19 cellular contexts compared by ENCODE assay signal in the genomic region with DNA sequence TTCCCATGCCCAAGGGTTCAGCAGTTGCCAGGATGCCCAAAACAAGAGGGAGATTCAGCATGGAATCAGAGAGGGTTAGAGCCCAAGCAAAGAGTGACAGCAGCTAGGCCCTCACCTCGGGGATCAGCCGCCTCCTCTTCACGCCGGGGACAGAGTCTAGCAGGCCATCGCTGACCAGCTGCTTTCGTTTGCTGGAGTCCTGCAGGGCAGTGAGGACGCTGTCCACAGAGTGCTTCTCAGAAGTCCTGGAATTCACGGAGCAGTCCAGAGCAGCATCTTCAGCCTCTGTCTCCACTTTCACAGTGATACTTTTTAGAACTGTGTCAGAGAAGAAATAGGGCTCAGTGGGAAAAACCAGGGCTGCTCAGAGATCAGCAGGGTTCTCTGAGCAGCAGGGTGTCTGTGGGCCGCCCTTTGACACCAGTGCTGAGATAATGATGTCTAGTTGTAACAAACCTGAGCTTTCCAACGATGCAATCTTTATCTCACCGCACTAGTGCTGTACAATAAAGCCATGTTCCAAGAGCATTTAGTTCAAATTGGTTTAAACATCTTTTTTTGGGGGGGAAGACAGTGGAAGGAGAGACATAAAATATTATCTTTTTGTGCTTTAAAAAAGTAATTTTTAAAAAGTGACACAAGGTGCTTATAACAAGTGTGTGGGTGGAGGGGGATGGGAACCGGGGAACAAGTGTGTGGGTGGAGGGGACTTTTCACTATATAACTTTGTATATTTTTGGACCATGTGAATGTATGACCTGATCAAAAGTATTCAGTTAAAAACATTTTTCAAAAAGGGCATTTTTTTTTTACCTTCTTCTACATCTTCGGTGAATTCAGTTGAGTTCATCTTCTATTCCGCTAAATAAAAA. TPM values are rescaled to one million over a fixed set of nuclear protein-coding genes. Genes with fewer than 3 reads are reported as not detected.
DNase-seq lines count a peak whose midpoint lies in the region; ATAC-seq, FAIRE-seq and TF ChIP-seq lines count a peak whose summit lies in the region.
"Had no signal": no experiment of that assay in that cellular context is flagged by ENCODE, and none has a peak within 500 bp of the region (broad histone marks: within the 10 kb centered on the region; RNA-seq: fewer than 3 reads in every experiment).

No MANE protein-coding gene starts in this region.

- H3K4me3 ChIP-seq in K562 = no peak overlapping the region
- H3K4me3 ChIP-seq: BLaER1 treated with 17β-estradiol and CSF1 and Interleukin-3, amounts not matched to agents 10 nM and 100 nM had no signal

- peak; percentile 51 for FAIRE-seq in K562 (lab: Jason Lieb, UNC)

- H3K4me1 ChIP-seq in K562 (replicated peaks in 1 of 2; ENCODE audit: control insufficient read depth in 2 of 2, insufficient read depth in 2 of 2, low read length in 2 of 2) = peaks cover 0 to 4% of the 10 kb centered on the region in 2 experiments; a peak in 2 of 5 replicates

- no TSS peak for BruUV-seq in K562 (replicated peaks; lab: Mats Ljungman, UMichigan)

- TF ChIP-seq POLR2A in K562 (conservative IDR thresholded peaks at IDR 0.05) = no peak

- H3K27me3 Mint-ChIP-seq in activated CD8-positive, alpha-beta T cell treated with anti-CD3 and anti-CD28 coated beads for 36 hours = no peaks in the 10 kb centered on the region
- no peaks in the 10 kb centered on the region for H3K27me3 Mint-ChIP-seq in activated CD8-positive, alpha-beta T cell treated with anti-CD3 and anti-CD28 coated beads, Interleukin-2, amount 10 ng/mL, durations not matched to agents 7 days and 5 days (ENCODE audit: low read depth)
- H3K27me3 Mint-ChIP-seq in neural crest cell (ENCODE audit: low read depth) (no peaks in the 10 kb centered on the region), osteocyte (ENCODE audit: unreplicated experiment) (no peaks in the 10 kb centered on the region)

- no peaks in the 10 kb centered on the region for H3K36me3 ChIP-seq in K562 (ENCODE audit: control insufficient read depth, insufficient read depth, low read length)

- H3K9ac ChIP-seq in K562 (ENCODE audit: insufficient read depth in 1 of 2, low read depth in 2 of 2, low read length in 2 of 2) = no peak overlapping the region
- H3K9ac ChIP-seq: BLaER1 treated with 17β-estradiol and CSF1 and Interleukin-3, amounts not matched to agents 10 nM and 100 nM had no signal

- no peak overlapping the region for H3K27ac ChIP-seq in K562 (ENCODE audit: extremely low read depth, low read depth, low read length)
- H3K27ac ChIP-seq: BLaER1 treated with 17β-estradiol and CSF1 and Interleukin-3, amounts not matched to agents 10 nM and 100 nM had no signal

- WGBS in K562 (ENCODE audit: insufficient coverage, low coverage, missing lambda C conversion rate) = 62% methylated on average over 14 of the region's 14 CpGs

- H3K36me3 Mint-ChIP-seq in activated CD8-positive, alpha-beta T cell treated with anti-CD3 and anti-CD28 coated beads for 36 hours (ENCODE audit: low read depth) = peaks cover 8% of the 10 kb centered on the region
- peaks cover 4% of the 10 kb centered on the region for H3K36me3 Mint-ChIP-seq in activated CD8-positive, alpha-beta T cell treated with anti-CD3 and anti-CD28 coated beads, Interleukin-2, amount 10 ng/mL, durations not matched to agents 7 days and 5 days (ENCODE audit: low read depth)
- H3K36me3 Mint-ChIP-seq in neural crest cell (ENCODE audit: low read depth) = peaks cover 9% of the 10 kb centered on the region
- H3K36me3 Mint-ChIP-seq in osteocyte (ENCODE audit: unreplicated experiment) = peaks cover 3% of the 10 kb centered on the region

- no peak overlapping the region for H2AFZ ChIP-seq in K562 (ENCODE audit: low read depth, low read length)

- peaks cover 10% of the 10 kb centered on the region for H3K4me1 Mint-ChIP-seq in activated CD8-positive, alpha-beta T cell treated with anti-CD3 and anti-CD28 coated beads for 36 hours (ENCODE audit: low read depth)
- H3K4me1 Mint-ChIP-seq in activated CD8-positive, alpha-beta T cell treated with anti-CD3 and anti-CD28 coated beads, Interleukin-2, amount 10 ng/mL, durations not matched to agents 7 days and 5 days (ENCODE audit: low read depth) = no peaks in the 10 kb centered on the region
- H3K4me1 Mint-ChIP-seq in neural crest cell = peaks cover 22% of the 10 kb centered on the region
- H3K4me1 Mint-ChIP-seq in osteocyte (ENCODE audit: unreplicated experiment) = peaks cover 3% of the 10 kb centered on the region

- no peak for TF ChIP-seq CTCF in activated CD8-positive, alpha-beta T cell treated with anti-CD3 and anti-CD28 coated beads for 36 hours (IDR thresholded peaks at IDR 0.05)
- TF ChIP-seq CTCF in K562 (IDR thresholded peaks at IDR 0.05 in 2 of 3, conservative IDR thresholded peaks at IDR 0.05 in 1 of 3; ENCODE audit: insufficient read depth in 2 of 3, low read depth in 1 of 3, low read length in 3 of 3) (no peak), neural crest cell (conservative IDR thresholded peaks at IDR 0.05) (no peak), osteocyte (IDR thresholded peaks at IDR 0.05) (no peak)

- no peak overlapping the region for H3K4me2 ChIP-seq in K562 (ENCODE audit: insufficient read depth, low read length)
- H3K4me2 ChIP-seq: BLaER1 treated with 17β-estradiol and CSF1 and Interleukin-3, amounts not matched to agents 10 nM and 100 nM had no signal

- no peaks in the 10 kb centered on the region for H3K27me3 ChIP-seq in K562 (ENCODE audit: control insufficient read depth in 2 of 2, insufficient read depth in 2 of 2, low read length in 2 of 2)
- H3K27me3 ChIP-seq: BLaER1 treated with 17β-estradiol and CSF1 and Interleukin-3, amounts not matched to agents 10 nM and 100 nM had no signal

- no peak for TF ChIP-seq RAD21 in K562 (CRISPR knock-in tag; conservative IDR thresholded peaks at IDR 0.05 in 1 of 2, IDR thresholded peaks at IDR 0.05 in 1 of 2)

- H3K79me2 ChIP-seq in K562 (ENCODE audit: control insufficient read depth, insufficient read depth, low read length) = no peaks in the 10 kb centered on the region

- POLR2A ChIA-PET in activated CD8-positive, alpha-beta T cell treated with anti-CD3 and anti-CD28 coated beads for 36 hours (lab: Charles Lee) = interaction anchor here (0.6 to 2.3 kb wide), 4 partner anchors 10 to 144 kb away, joined by 3 to 6 read pairs (median 3); no protein-coding TSS in a partner anchor
- POLR2A ChIA-PET in activated CD8-positive, alpha-beta T cell treated with anti-CD3 and anti-CD28 coated beads, Interleukin-2, amount 10 ng/mL, durations not matched to agents 7 days and 5 days (lab: Charles Lee) = no interaction called here
- POLR2A ChIA-PET in K562 (lab: Yijun Ruan, JAX) = interaction anchor here (1.2 kb wide), 1 partner anchor 17 kb away, joined by 3 read pairs; the partner anchor contains the start of gene BEND3

- TF ChIP-seq EP300 in K562 (IDR thresholded peaks at IDR 0.05; ENCODE audit: low read length) = no peak

- H3K27ac Mint-ChIP-seq in activated CD8-positive, alpha-beta T cell treated with anti-CD3 and anti-CD28 coated beads for 36 hours = peak overlapping the region; percentile 2
- no peak overlapping the region for H3K27ac Mint-ChIP-seq in activated CD8-positive, alpha-beta T cell treated with anti-CD3 and anti-CD28 coated beads, Interleukin-2, amount 10 ng/mL, durations not matched to agents 7 days and 5 days
- peak overlapping the region; percentile 8 for H3K27ac Mint-ChIP-seq in neural crest cell (ENCODE audit: unreplicated experiment)
- H3K27ac Mint-ChIP-seq in osteocyte (ENCODE audit: unreplicated experiment) = no peak overlapping the region

- ATAC-seq in activated CD8-positive, alpha-beta T cell treated with anti-CD3 and anti-CD28 coated beads for 36 hours = no peak
- no peak for ATAC-seq in activated CD8-positive, alpha-beta T cell treated with anti-CD3 and anti-CD28 coated beads, Interleukin-2, amount 10 ng/mL, durations not matched to agents 7 days and 5 days
- ATAC-seq in K562 = peak; percentile 75
- ATAC-seq in Right ventricle myocardium superior (ENCODE audit: poor library complexity) = no peak
- ATAC-seq: HCT116, Panc1, Right ventricle myocardium inferior had no signal

- no peaks in the 10 kb centered on the region for H3K9me3 Mint-ChIP-seq in activated CD8-positive, alpha-beta T cell treated with anti-CD3 and anti-CD28 coated beads for 36 hours
- no peaks in the 10 kb centered on the region for H3K9me3 Mint-ChIP-seq in activated CD8-positive, alpha-beta T cell treated with anti-CD3 and anti-CD28 coated beads, Interleukin-2, amount 10 ng/mL, durations not matched to agents 7 days and 5 days (ENCODE audit: insufficient read depth)
- H3K9me3 Mint-ChIP-seq in neural crest cell (no peaks in the 10 kb centered on the region), osteocyte (ENCODE audit: unreplicated experiment) (no peaks in the 10 kb centered on the region)

- no peak overlapping the region for H3K4me3 Mint-ChIP-seq in activated CD8-positive, alpha-beta T cell treated with anti-CD3 and anti-CD28 coated beads for 36 hours
- no peak overlapping the region for H3K4me3 Mint-ChIP-seq in activated CD8-positive, alpha-beta T cell treated with anti-CD3 and anti-CD28 coated beads, Interleukin-2, amount 10 ng/mL, durations not matched to agents 7 days and 5 days
- no peak overlapping the region for H3K4me3 Mint-ChIP-seq in neural crest cell
- no peak overlapping the region for H3K4me3 Mint-ChIP-seq in osteocyte (ENCODE audit: unreplicated experiment)

- DNase-seq in activated CD8-positive, alpha-beta T cell treated with anti-CD3 and anti-CD28 coated beads for 36 hours = no peak
- no peak for DNase-seq in activated CD8-positive, alpha-beta T cell treated with anti-CD3 and anti-CD28 coated beads, Interleukin-2, amount 10 ng/mL, durations not matched to agents 7 days and 5 days
- DNase-seq in HuH-7.5 (ENCODE audit: low spot score) (peak; percentile 33), K562 (ENCODE audit: extremely low read depth in 1 of 4, low spot score in 3 of 4) (peak in 1 of 4 experiments; percentile 48), neural crest cell (ENCODE audit: low read depth, low spot score) (no peak), osteocyte (ENCODE audit: extremely low spot score, unreplicated experiment) (no peak), kidney tubule cell (ENCODE audit: low spot score) (no peak), Right ventricle myocardium superior (no peak)
- DNase-seq: DMS79 treated with DMSO at 0.1 percent for 48 hours, KG1, NCI-H1048, NCI-H1436 treated with DMSO at 0.1 percent for 48 hours, NCI-H2029 treated with DMSO at 0.1 percent for 48 hours, NCI-H510A, NCI-H774 had no signal

- in situ Hi-C loops in K562 (cut with MboI) = no loop called here

- no peaks in the 10 kb centered on the region for H3K9me1 ChIP-seq in K562 (ENCODE audit: control insufficient read depth, insufficient read depth, low read length)

- 0 out of 2 replicates have a peak, but pooled peaks cover 6% of the 10 kb centered on the region for H4K20me1 ChIP-seq in K562 (replicated peaks; ENCODE audit: control insufficient read depth, insufficient read depth, low read length)

- intact Hi-C loops in activated CD8-positive, alpha-beta T cell treated with anti-CD3 and anti-CD28 coated beads for 36 hours (cut with micrococcal nuclease) = no loop called here
- intact Hi-C loops in K562 (cut with micrococcal nuclease) = no loop called here
- intact Hi-C loops in Right ventricle myocardium superior (cut with DNase I) = no loop called here

- CTCF ChIA-PET in activated CD8-positive, alpha-beta T cell treated with anti-CD3 and anti-CD28 coated beads for 36 hours (lab: Charles Lee) = interaction anchor here (1.1 to 1.2 kb wide), 2 partner anchors 15 kb away, joined by 4 read pairs; no protein-coding TSS in a partner anchor
- CTCF ChIA-PET in activated CD8-positive, alpha-beta T cell treated with anti-CD3 and anti-CD28 coated beads, Interleukin-2, amount 10 ng/mL, durations not matched to agents 7 days and 5 days (lab: Charles Lee) = interaction anchor here (0.7 kb wide), 1 partner anchor 161 kb away, joined by 3 read pairs; no protein-coding TSS in a partner anchor
- CTCF ChIA-PET in K562 (lab: Yijun Ruan, JAX; ENCODE audit: low intra/inter-chr PET ratio) = no interaction called here

- no peaks in the 10 kb centered on the region for H3K9me3 ChIP-seq in K562 (replicated peaks; ENCODE audit: control insufficient read depth, insufficient read depth, low read depth, low read length)
- H3K9me3 ChIP-seq: BLaER1 treated with 17β-estradiol and CSF1 and Interleukin-3, amounts not matched to agents 10 nM and 100 nM had no signal

RNA-seq across cellular contexts. Expression of gene BEND3, which starts 16.6 kb away (rescaled TPM):
- 1 to 10 TPM; 5.8 to 6.3 TPM for total RNA-seq in activated CD8-positive, alpha-beta T cell treated with anti-CD3 and anti-CD28 coated beads for 36 hours
- 1 to 10 TPM; 3.6 to 3.8 TPM for total RNA-seq in activated CD8-positive, alpha-beta T cell treated with anti-CD3 and anti-CD28 coated beads, Interleukin-2, amount 10 ng/mL, durations not matched to agents 7 days and 5 days
- total RNA-seq in K562 (2011; cell fraction: chromatin; rRNA removed; ENCODE audit: low replicate concordance) = 5.7 and 9.5 TPM in 2 replicates
- total RNA-seq in K562 (2011; cell fraction: nucleolus; rRNA removed) = 7.0 and 7.8 TPM in 2 replicates
- total RNA-seq in K562 (2011; cell fraction: nucleoplasm; rRNA removed) = 5.8 and 6.0 TPM in 2 replicates
- 3.6 and 4.2 TPM in 2 replicates for total RNA-seq in K562 (2014; rRNA removed)
- 3.6 and 4.0 TPM in 2 replicates for total RNA-seq in K562 (2014; rRNA removed; fragmentation: Illumina TruSeq; extraction: Trizol)
- total RNA-seq in K562 (2015; rRNA removed; fragmentation: Illumina TruSeq; extraction: Trizol) = 4.7 TPM in 2 replicates
- total RNA-seq in K562 (2021) = 7.4 and 8.4 TPM in 2 replicates
- 1.9 and 2.4 TPM in 2 replicates for polyA plus RNA-seq in K562 (2011; rRNA removed)
- polyA plus RNA-seq in K562 (2011; cell fraction: cytosol; rRNA removed) = 2.0 and 3.0 TPM in 2 replicates
- polyA plus RNA-seq in K562 (2011; cell fraction: nucleus; rRNA removed) = 2.9 and 4.6 TPM in 2 replicates
- polyA plus RNA-seq in K562 (2012) = 1.6 and 3.1 TPM in 2 replicates
- 3.3 and 3.8 TPM in 2 replicates for polyA plus RNA-seq in K562 (2014; fragmentation: Illumina TruSeq; extraction: Trizol)
- polyA plus RNA-seq in K562 (2014; fragmentation: Nextera tagmentation; extraction: Ambion mirVana) = 1 to 10 TPM in 1 of 2 experiments, under 1 TPM in 1; 0.64 to 1.6 TPM
- 2.5 and 3.5 TPM in 2 replicates for polyA plus RNA-seq in K562 (2014; rRNA removed)
- 4.6 and 7.4 TPM in 2 replicates for polyA minus RNA-seq in K562 (2011; rRNA and poly(A)+ RNA removed)
- 5.6 and 6.8 TPM in 2 replicates for polyA minus RNA-seq in K562 (2011; cell fraction: cytosol; rRNA and poly(A)+ RNA removed)
- 3.2 and 3.4 TPM in 2 replicates for polyA minus RNA-seq in K562 (2011; cell fraction: nucleus; rRNA and poly(A)+ RNA removed)
- total RNA-seq in neural crest cell = 24.1 and 24.9 TPM in 2 replicates
- 4.4 and 4.5 TPM in 2 replicates for total RNA-seq in osteocyte
- total RNA-seq in Right ventricle myocardium superior = 1.5 TPM

Comparison
In these comparisons a context has a peak if more than half of its experiments do, and no peak if none do; other contexts are left out.
1. H3K27ac Mint-ChIP-seq: peak in activated CD8-positive, alpha-beta T cell treated with anti-CD3 and anti-CD28 coated beads for 36 hours (single experiment) and neural crest cell (single experiment); none in activated CD8-positive, alpha-beta T cell treated with anti-CD3 and anti-CD28 coated beads, Interleukin-2, amount 10 ng/mL, durations not matched to agents 7 days and 5 days (single experiment) and osteocyte (single experiment).